ENCODE assay signal across 12 cellular contexts in the genomic region with DNA sequence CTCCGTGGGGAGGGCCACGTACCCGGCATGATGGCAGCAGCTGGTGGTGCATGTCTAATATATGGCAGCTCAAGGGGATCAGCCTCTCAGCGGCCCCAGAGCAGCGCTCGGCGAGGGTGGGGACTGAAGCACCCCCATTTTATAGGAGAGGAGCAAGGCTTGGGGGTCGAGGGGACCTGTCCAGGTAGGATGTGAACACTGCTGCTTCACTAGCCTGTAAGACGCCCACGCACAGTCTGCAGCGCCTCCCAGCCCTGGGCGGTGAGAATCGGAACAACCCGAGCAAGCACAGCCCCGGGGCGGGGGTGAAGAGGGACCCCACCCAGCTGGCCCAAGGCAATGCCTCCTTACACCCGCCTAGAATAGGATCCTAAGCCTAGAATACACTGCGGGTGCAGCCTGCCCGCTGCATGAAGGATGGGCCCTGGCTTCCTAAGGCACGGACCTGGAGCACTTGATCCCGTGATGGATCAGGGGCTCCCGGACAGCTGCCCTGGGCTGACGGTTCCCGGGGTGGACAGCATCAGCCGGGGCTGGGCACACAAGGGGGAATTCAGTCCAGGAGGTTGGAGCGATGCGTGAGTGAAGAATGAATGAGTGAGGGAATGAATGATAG. TPM values are rescaled to one million over a fixed set of nuclear protein-coding genes. Genes with fewer than 3 reads are reported as not detected.
DNase-seq lines count a peak whose midpoint lies in the region; ATAC-seq and TF ChIP-seq lines count a peak whose summit lies in the region.
"Had no signal": no experiment of that assay in that cellular context is flagged by ENCODE, and none has a peak within 500 bp of the region (broad histone marks: within the 10 kb centered on the region; RNA-seq: fewer than 3 reads in every experiment).

No MANE protein-coding gene starts in this region.

- no TSS peak for BruUV-seq in A673 (replicated peaks; lab: Mats Ljungman, UMichigan)

- H3K4me1 ChIP-seq in A673 (ENCODE audit: insufficient read depth, low read length, poor library complexity, severe bottlenecking) (no peaks in the 10 kb centered on the region), ascending aorta (no peaks in the 10 kb centered on the region)
- H3K4me1 ChIP-seq: lower lobe of right lung, SJSA1, suprapubic skin had no signal

- intact Hi-C loops in A673 (cut with micrococcal nuclease; ENCODE audit: unreplicated experiment): no loop called here
- intact Hi-C loops in ascending aorta (cut with DNase I): loop anchor here (5.0 kb wide), 1 partner anchor 216 kb away; no protein-coding TSS in a partner anchor

- no peaks in the 10 kb centered on the region for H3K36me3 ChIP-seq in A673 (ENCODE audit: insufficient read depth, low read length, poor library complexity, severe bottlenecking)
- H3K36me3 ChIP-seq in ascending aorta: no peaks in the 10 kb centered on the region
- H3K36me3 ChIP-seq in kidney epithelial cell (ENCODE audit: control insufficient read depth, insufficient read depth, low read length): no peaks in the 10 kb centered on the region
- H3K36me3 ChIP-seq: lower lobe of right lung, SJSA1, suprapubic skin had no signal

- CTCF ChIA-PET in A673 (lab: Charles Lee): interaction anchor here (0.7 to 1.2 kb wide), 3 partner anchors 8 to 21 kb away, joined by 3 to 10 read pairs (median 4); no protein-coding TSS in a partner anchor
- CTCF ChIA-PET in GM10248 (lab: Yijun Ruan, JAX): interaction anchor here (1.2 kb wide), 1 partner anchor 12 kb away, joined by 3 read pairs; no protein-coding TSS in a partner anchor

- peak; percentile 57 for DNase-seq in A673 (ENCODE audit: low spot score)
- DNase-seq in GM10248 (ENCODE audit: extremely low spot score): peak; percentile 51
- no peak for DNase-seq in ascending aorta (ENCODE audit: low spot score in 2 of 2)
- no peak for DNase-seq in kidney epithelial cell (ENCODE audit: low read depth)
- DNase-seq in amniotic stem cell (lab: John Stamatoyannopoulos, UW): no peak
- DNase-seq: lower lobe of right lung, NCI-H1436 had no signal

- H3K9me3 ChIP-seq in A673 (ENCODE audit: low read depth, low read length, poor library complexity, severe bottlenecking) (no peaks in the 10 kb centered on the region), ascending aorta (no peaks in the 10 kb centered on the region)
- H3K9me3 ChIP-seq: lower lobe of right lung, suprapubic skin had no signal

- POLR2A ChIA-PET in A673 (lab: Charles Lee; ENCODE audit: low non-redundant PET): no interaction called here
- POLR2A ChIA-PET in GM10248 (lab: Yijun Ruan, JAX): no interaction called here

- TF ChIP-seq CTCF in A673 (conservative IDR thresholded peaks at IDR 0.05; ENCODE audit: low read depth, low read length) (peak; percentile 59), GM10248 (IDR thresholded peaks at IDR 0.05; ENCODE audit: control extremely low read depth, extremely low read depth, low read depth, missing control alignments) (no peak), ascending aorta (IDR thresholded peaks at IDR 0.05) (peak in 2 of 3 experiments; percentile 29 to 45), kidney epithelial cell (IDR thresholded peaks at IDR 0.05; ENCODE audit: insufficient read depth, low read length, poor library complexity, severe bottlenecking) (peak; percentile 24)

- H3K4me3 ChIP-seq in A673 (ENCODE audit: low read depth, low read length, poor library complexity, severe bottlenecking) (no peak overlapping the region), ascending aorta (no peak overlapping the region), kidney epithelial cell (ENCODE audit: low read depth, low read length) (no peak overlapping the region)
- H3K4me3 ChIP-seq: lower lobe of right lung, SJSA1, suprapubic skin had no signal

- no peak for ATAC-seq in GM18868 (IDR thresholded peaks at IDR 0.05; ENCODE audit: unreplicated experiment)
- ATAC-seq in HG02840 (IDR thresholded peaks at IDR 0.05; ENCODE audit: low FRiP score, unreplicated experiment): no peak
- ATAC-seq in HG02678 (IDR thresholded peaks at IDR 0.05; ENCODE audit: unreplicated experiment): no peak
- ATAC-seq: lower lobe of right lung had no signal

- H3K27me3 ChIP-seq in A673 (replicated peaks; ENCODE audit: insufficient read depth, low read depth, low read length, poor library complexity) (no peaks in the 10 kb centered on the region), ascending aorta (no peaks in the 10 kb centered on the region), kidney epithelial cell (ENCODE audit: control insufficient read depth, insufficient read depth, low read length) (peaks cover 4% of the 10 kb centered on the region)

- H3K27ac ChIP-seq in A673 (ENCODE audit: low read depth, low read length, poor library complexity, severe bottlenecking) (no peak overlapping the region), ascending aorta (no peak overlapping the region)
- H3K27ac ChIP-seq: lower lobe of right lung, SJSA1, suprapubic skin had no signal

RNA-seq across cellular contexts. Expression of a gene that starts 17.6 kb away (rescaled TPM):
- total RNA-seq in A673 (2021) (14.8 and 16.7 TPM in 2 replicates), ascending aorta (46.1 TPM), kidney epithelial cell (1.0 and 2.8 TPM in 2 replicates)
- total RNA-seq: SJSA1 had no signal

Comparison
In these comparisons a context has a peak if more than half of its experiments do, and no peak if none do; other contexts are left out.
1. DNase-seq: peak in A673 (single experiment) and GM10248 (single experiment); none in ascending aorta (0 of 2), kidney epithelial cell (single experiment) and amniotic stem cell (single experiment).